8 cellular contexts compared by ENCODE assay signal in genomic region chr6:26033942-26034354, GRCh38. TPM values are rescaled to one million over a fixed set of nuclear protein-coding genes. Genes with fewer than 3 reads are reported as not detected.
DNase-seq lines count a peak whose midpoint lies in the region; ATAC-seq, FAIRE-seq and TF ChIP-seq lines count a peak whose summit lies in the region.

No MANE protein-coding gene starts in this region.

- no peak overlapping the region for H3K4ac ChIP-seq in trophoblast cell (ENCODE audit: low read depth, low read length)

- intact Hi-C loops in activated CD4-positive, alpha-beta memory T cell treated with anti-CD3 and anti-CD28 coated beads for 36 hours (cut with micrococcal nuclease): loop anchor here (1.0 to 5.0 kb wide), 6 partner anchors 9 to 1778 kb away; a partner anchor contains a TSS

- FAIRE-seq in GM12891 (lab: Jason Lieb, UNC): no peak

- H2BK12ac ChIP-seq in trophoblast cell (ENCODE audit: low read length): peak overlapping the region; percentile 54

- H3K79me1 ChIP-seq in trophoblast cell (ENCODE audit: low read length): peaks cover 25% of the 10 kb centered on the region

- WGBS in trophoblast cell (ENCODE audit: extremely low coverage, insufficient coverage, insufficient read length): no CpG with 5 or more reads among the region's 19 CpGs

- peak overlapping the region; percentile 32 for H3K14ac ChIP-seq in trophoblast cell (ENCODE audit: low read length)

- TF ChIP-seq CTCF in HFF-Myc (IDR thresholded peaks at IDR 0.05; ENCODE audit: low read depth, low read length, missing control alignments) (no peak), fibroblast of villous mesenchyme (IDR thresholded peaks at IDR 0.05; ENCODE audit: insufficient read depth, low read depth, low read length) (no peak)

- TF ChIP-seq POLR2A in GM12891 (IDR thresholded peaks at IDR 0.05; ENCODE audit: low read depth, low read length): no peak

- H3K36me3 ChIP-seq in trophoblast cell (ENCODE audit: control insufficient read depth in 1 of 2, insufficient read depth in 2 of 2, low read length in 2 of 2): no peaks in the 10 kb centered on the region

- H4K91ac ChIP-seq in trophoblast cell (ENCODE audit: low read depth, low read length): peak overlapping the region; percentile 66

- POLR2A ChIA-PET in activated CD4-positive, alpha-beta memory T cell treated with anti-CD3 and anti-CD28 coated beads for 36 hours (lab: Charles Lee): interaction anchor here (0.7 to 16.3 kb wide), 9 partner anchors 9 to 1165 kb away, joined by 3 to 675 read pairs (median 65); a partner anchor contains a TSS

- no peak for ATAC-seq in GM18520 (IDR thresholded peaks at IDR 0.05; ENCODE audit: unreplicated experiment)

- H4K12ac ChIP-seq in trophoblast cell (ENCODE audit: low read depth, low read length): peak overlapping the region; percentile 40

- peaks cover 3% of the 10 kb centered on the region for H3K79me2 ChIP-seq in trophoblast cell (ENCODE audit: control insufficient read depth, insufficient read depth, low read length, poor library complexity)

- peaks cover 30% of the 10 kb centered on the region for H3K4me1 Mint-ChIP-seq in activated CD4-positive, alpha-beta memory T cell treated with anti-CD3 and anti-CD28 coated beads for 36 hours (ENCODE audit: low read depth)

- H3K36me3 Mint-ChIP-seq in activated CD4-positive, alpha-beta memory T cell treated with anti-CD3 and anti-CD28 coated beads for 36 hours: peaks cover 13% of the 10 kb centered on the region

- H3K9ac ChIP-seq in trophoblast cell (ENCODE audit: low read length): peak overlapping the region; percentile 38

- no peak overlapping the region for H2AK5ac ChIP-seq in trophoblast cell (ENCODE audit: low read length)

- H3K27me3 Mint-ChIP-seq in activated CD4-positive, alpha-beta memory T cell treated with anti-CD3 and anti-CD28 coated beads for 36 hours: peaks cover 12% of the 10 kb centered on the region

- H2BK120ac ChIP-seq in trophoblast cell (ENCODE audit: insufficient read depth, low read length, poor library complexity): peak overlapping the region; percentile 52

- H2BK5ac ChIP-seq in trophoblast cell (ENCODE audit: low read depth, low read length, poor library complexity): peak overlapping the region; percentile 93

- peak overlapping the region; percentile 66 for H3K27ac ChIP-seq in trophoblast cell (ENCODE audit: low read depth, low read length)

- no peak for DNase-seq in HFF-Myc (ENCODE audit: extremely low read depth, low read depth)
- peak; percentile 73 for DNase-seq in activated CD4-positive, alpha-beta memory T cell treated with anti-CD3 and anti-CD28 coated beads for 36 hours
- DNase-seq in fibroblast of villous mesenchyme (ENCODE audit: low read depth): no peak
- DNase-seq in trophoblast cell: no peak
- no peak for DNase-seq in amniotic stem cell (lab: John Stamatoyannopoulos, UW)
- no peak for DNase-seq in GM12891 (ENCODE audit: insufficient read length, low spot score)
- DNase-seq in NCI-H526 treated with DMSO at 0.1 percent for 48 hours (lab: John Stamatoyannopoulos, UW): no peak

- no peaks in the 10 kb centered on the region for H3K27me3 ChIP-seq in trophoblast cell (ENCODE audit: insufficient read depth, low read length)

- H3K27ac Mint-ChIP-seq in activated CD4-positive, alpha-beta memory T cell treated with anti-CD3 and anti-CD28 coated beads for 36 hours: peak overlapping the region; percentile 99

- H3K4me3 Mint-ChIP-seq in activated CD4-positive, alpha-beta memory T cell treated with anti-CD3 and anti-CD28 coated beads for 36 hours: peak overlapping the region; percentile 83

- H3K9me3 Mint-ChIP-seq in activated CD4-positive, alpha-beta memory T cell treated with anti-CD3 and anti-CD28 coated beads for 36 hours: no peaks in the 10 kb centered on the region

- no peak overlapping the region for H2AFZ ChIP-seq in trophoblast cell (ENCODE audit: insufficient read depth, low read length, poor library complexity)

- H3K23ac ChIP-seq in trophoblast cell (ENCODE audit: low read length): no peak overlapping the region

- H3K9me3 ChIP-seq in trophoblast cell (ENCODE audit: insufficient read depth, low read depth, low read length): no peaks in the 10 kb centered on the region

- peaks cover 0 to 6% of the 10 kb centered on the region in 2 experiments for H3K4me1 ChIP-seq in trophoblast cell (ENCODE audit: control insufficient read depth in 1 of 2, insufficient read depth in 2 of 2, low read length in 2 of 2)

- peak overlapping the region; percentile 46 for H3K4me3 ChIP-seq in HFF-Myc (replicated peaks; ENCODE audit: low read depth, low read length)
- peak overlapping the region; percentile 74 for H3K4me3 ChIP-seq in fibroblast of villous mesenchyme (ENCODE audit: low read depth, low read length)
- no peak overlapping the region for H3K4me3 ChIP-seq in trophoblast cell (ENCODE audit: low read depth, low read length)

- peak overlapping the region; percentile 65 for H3K4me2 ChIP-seq in trophoblast cell (ENCODE audit: low read length)

- peak overlapping the region; percentile 71 for H4K8ac ChIP-seq in trophoblast cell (ENCODE audit: low read depth, low read length)

- H3K18ac ChIP-seq in trophoblast cell (ENCODE audit: low read length): peak overlapping the region; percentile 72

- CTCF ChIA-PET in activated CD4-positive, alpha-beta memory T cell treated with anti-CD3 and anti-CD28 coated beads for 36 hours (lab: Charles Lee): interaction anchor here (9.0 kb wide), 1 partner anchor 15 kb away, joined by 87 read pairs; a partner anchor contains a TSS

TF ChIP-seq in GM12891, 5 proteins besides CTCF, POLR2A, EP300 and RAD21:
- no peak for TF ChIP-seq TAF1 (IDR thresholded peaks at IDR 0.05; ENCODE audit: low read depth, low read length)
- TF ChIP-seq SPI1 (IDR thresholded peaks at IDR 0.05; ENCODE audit: low read depth, low read length): no peak
- no peak for TF ChIP-seq PAX5 (IDR thresholded peaks at IDR 0.05; ENCODE audit: insufficient read depth, low read length, severe bottlenecking)
- TF ChIP-seq POLR2AphosphoS5 (IDR thresholded peaks at IDR 0.05; ENCODE audit: low read depth, low read length): no peak
- TF ChIP-seq POU2F2 (IDR thresholded peaks at IDR 0.05; ENCODE audit: low read depth, low read length): no peak

RNA-seq across cellular contexts. Expression of gene HFE, which starts 53.3 kb away (rescaled TPM):
- 1 to 10 TPM; 1.0 to 1.4 TPM for total RNA-seq in activated CD4-positive, alpha-beta memory T cell treated with anti-CD3 and anti-CD28 coated beads for 36 hours
- total RNA-seq in fibroblast of villous mesenchyme: 7.4 and 15.5 TPM in 2 replicates
- 1.7 and 1.8 TPM in 2 replicates for polyA plus RNA-seq in trophoblast cell (2013)
- 0.98 TPM for polyA plus RNA-seq in GM12891 (2012; ENCODE audit: low read depth, missing spikeins)
